8 cellular contexts compared by ENCODE assay signal in the genomic region with DNA sequence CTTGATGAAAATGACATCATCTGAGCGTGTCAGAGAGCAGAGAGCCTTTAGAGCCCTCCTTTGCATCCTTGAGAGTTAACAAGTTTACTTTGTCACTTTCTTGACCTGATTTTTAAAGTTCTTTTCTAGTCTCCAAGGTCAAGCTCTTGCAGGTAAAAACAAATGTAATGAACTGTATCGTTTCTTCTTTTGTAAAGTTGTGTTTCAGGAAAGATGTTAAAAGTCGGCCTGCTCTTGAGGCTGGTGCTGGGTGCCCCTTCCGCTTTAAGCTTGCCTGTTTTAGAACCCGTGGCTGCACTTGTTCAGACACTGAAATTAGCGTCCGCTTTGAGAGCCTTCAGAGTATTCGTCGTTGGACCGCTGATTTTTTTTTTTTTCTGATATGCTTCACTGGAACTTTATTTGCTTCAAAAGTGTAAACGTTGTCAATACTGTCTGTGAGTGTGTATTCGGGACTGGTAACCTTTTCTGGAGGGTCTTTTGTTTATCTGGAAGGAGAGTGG. TPM values are rescaled to one million over a fixed set of nuclear protein-coding genes. Genes with fewer than 3 reads are reported as not detected.
A peak's percentile ranks its signal among the peaks of the same experiment; 100 is the strongest.
DNase-seq lines count a peak whose midpoint lies in the region; ATAC-seq and TF ChIP-seq lines count a peak whose summit lies in the region.

No MANE protein-coding gene starts in this region.

- intact Hi-C loops in HCT116 (cut with micrococcal nuclease) = loop anchor here (5.0 kb wide), 1 partner anchor 68 kb away; no protein-coding TSS in a partner anchor
- intact Hi-C loops in activated B cell treated with CpG ODN at 0.5 μM for 24 hours (cut with micrococcal nuclease) = loop anchor here (1.0 to 5.0 kb wide), 6 partner anchors 11 to 1706 kb away; a partner anchor contains a TSS

- no peaks in the 10 kb centered on the region for H3K27me3 Mint-ChIP-seq in CD4-positive, CD25-positive, alpha-beta regulatory T cell
- H3K27me3 Mint-ChIP-seq in activated B cell treated with CpG ODN at 0.5 μM for 24 hours = no peaks in the 10 kb centered on the region
- H3K27me3 Mint-ChIP-seq in progenitor cell of endocrine pancreas = peaks cover 4% of the 10 kb centered on the region

- peaks cover 0 to 2% (median 0%) of the 10 kb centered on the region in 7 donors for H3K9me3 Mint-ChIP-seq in CD4-positive, CD25-positive, alpha-beta regulatory T cell
- H3K9me3 Mint-ChIP-seq in activated B cell treated with CpG ODN at 0.5 μM for 24 hours = no peaks in the 10 kb centered on the region
- no peaks in the 10 kb centered on the region for H3K9me3 Mint-ChIP-seq in progenitor cell of endocrine pancreas (ENCODE audit: low read depth)

- no peak for TF ChIP-seq RAD21 in HCT116 (IDR thresholded peaks at IDR 0.05; ENCODE audit: low read depth)

- no peaks in the 10 kb centered on the region for H4K20me1 ChIP-seq in HCT116 (ENCODE audit: insufficient read depth)

- H3K4me3 Mint-ChIP-seq in CD4-positive, CD25-positive, alpha-beta regulatory T cell = peak overlapping the region; percentile 92 to 97 (median 94)
- H3K4me3 Mint-ChIP-seq in activated B cell treated with CpG ODN at 0.5 μM for 24 hours (peak overlapping the region; percentile 93), progenitor cell of endocrine pancreas (ENCODE audit: low read depth) (peak overlapping the region; percentile 84)

- no peaks in the 10 kb centered on the region for H3K27me3 ChIP-seq in CD4-positive, CD25-positive, alpha-beta regulatory T cell (ENCODE audit: control insufficient read depth, insufficient read depth, low read length)
- H3K27me3 ChIP-seq in HCT116 (ENCODE audit: insufficient read depth, low read length) = no peaks in the 10 kb centered on the region

- no peak for TF ChIP-seq CTCF in HCT116 (IDR thresholded peaks at IDR 0.05 in 2 of 3, conservative IDR thresholded peaks at IDR 0.05 in 1 of 3; ENCODE audit: borderline replicate concordance in 1 of 3, insufficient read depth in 1 of 3, low read depth in 2 of 3, low read length in 2 of 3)
- TF ChIP-seq CTCF in activated B cell treated with CpG ODN at 0.5 μM for 24 hours (IDR thresholded peaks at IDR 0.05) = no peak
- TF ChIP-seq CTCF in progenitor cell of endocrine pancreas (IDR thresholded peaks at IDR 0.05; ENCODE audit: unreplicated experiment) = no peak

- H3K36me3 Mint-ChIP-seq in CD4-positive, CD25-positive, alpha-beta regulatory T cell = no peaks in the 10 kb centered on the region
- peaks cover 12% of the 10 kb centered on the region for H3K36me3 Mint-ChIP-seq in activated B cell treated with CpG ODN at 0.5 μM for 24 hours (ENCODE audit: low read depth)
- no peaks in the 10 kb centered on the region for H3K36me3 Mint-ChIP-seq in progenitor cell of endocrine pancreas (ENCODE audit: insufficient read depth)

- H3K9ac ChIP-seq in HCT116 (ENCODE audit: low read length) = peak overlapping the region; percentile 85

- RAD21 ChIA-PET in HCT116 (lab: Charles Lee; ENCODE audit: low non-redundant PET in 1 of 2, low total read pairs in 2 of 2, uncharacterized antibody in 2 of 2, unreplicated experiment in 2 of 2) = interaction anchor here in 1 of 2 experiments (1.1 kb wide), 1 partner anchor 85 kb away, joined by 3 read pairs; no protein-coding TSS in a partner anchor

- peaks cover 26% of the 10 kb centered on the region for H3K4me1 ChIP-seq in CD4-positive, CD25-positive, alpha-beta regulatory T cell (ENCODE audit: control insufficient read depth, insufficient read depth, low read length, poor library complexity, severe bottlenecking)
- peaks cover 16 to 31% of the 10 kb centered on the region in 2 experiments for H3K4me1 ChIP-seq in HCT116 (ENCODE audit: control insufficient read depth in 1 of 2, insufficient read depth in 2 of 2, low read length in 2 of 2)

- no peaks in the 10 kb centered on the region for H3K9me3 ChIP-seq in CD4-positive, CD25-positive, alpha-beta regulatory T cell (ENCODE audit: control insufficient read depth in 2 of 2, low read length in 2 of 2)
- no peaks in the 10 kb centered on the region for H3K9me3 ChIP-seq in HCT116 (ENCODE audit: control insufficient read depth in 1 of 2, insufficient read depth in 1 of 2, low read depth in 1 of 2, low read length in 2 of 2)

- H3K4me2 ChIP-seq in HCT116 (ENCODE audit: low read length) = peak overlapping the region; percentile 94

- no TSS peak for BruUV-seq in HCT116 (replicated peaks; lab: Mats Ljungman, UMichigan)

- H3K79me2 ChIP-seq in HCT116 (ENCODE audit: insufficient read depth, low read length) = peaks cover 55% of the 10 kb centered on the region

- no peak for TF ChIP-seq POLR2A in HCT116 (IDR thresholded peaks at IDR 0.05; ENCODE audit: borderline replicate concordance, extremely low read depth, insufficient read depth, insufficient read length)

- no peak overlapping the region for H3K27ac ChIP-seq in CD4-positive, CD25-positive, alpha-beta regulatory T cell (ENCODE audit: insufficient read depth, low read length, poor library complexity, severe bottlenecking)
- peak overlapping the region; percentile 77; the same call in 1 of the 2 replicates for H3K27ac ChIP-seq in HCT116 (ENCODE audit: low read depth, low read length)

- no peaks in the 10 kb centered on the region for H3K9me2 ChIP-seq in HCT116 (ENCODE audit: insufficient read depth)

- H3K36me3 ChIP-seq in CD4-positive, CD25-positive, alpha-beta regulatory T cell (ENCODE audit: control insufficient read depth, insufficient read depth, low read length) = no peaks in the 10 kb centered on the region
- no peaks in the 10 kb centered on the region for H3K36me3 ChIP-seq in HCT116 (ENCODE audit: control insufficient read depth in 1 of 2, insufficient read depth in 2 of 2, low read length in 2 of 2)

- peaks cover 11 to 47% (median 33%) of the 10 kb centered on the region in 4 donors for H3K4me1 Mint-ChIP-seq in CD4-positive, CD25-positive, alpha-beta regulatory T cell
- peaks cover 63% of the 10 kb centered on the region for H3K4me1 Mint-ChIP-seq in activated B cell treated with CpG ODN at 0.5 μM for 24 hours
- H3K4me1 Mint-ChIP-seq in progenitor cell of endocrine pancreas (ENCODE audit: low read depth) = peaks cover 9% of the 10 kb centered on the region

- DNase-seq in CD4-positive, CD25-positive, alpha-beta regulatory T cell = peak in 1 of 3 donors; percentile 58
- DNase-seq in HCT116 (ENCODE audit: low read depth, low spot score) = no peak
- no peak for DNase-seq in activated B cell treated with CpG ODN at 0.5 μM for 24 hours
- peak; percentile 28 for DNase-seq in glomerular visceral epithelial cell (ENCODE audit: extremely low spot score)
- no peak for DNase-seq in progenitor cell of endocrine pancreas (ENCODE audit: low spot score, unreplicated experiment)

- peak overlapping the region; percentile 85 to 92 (median 89) for H3K27ac Mint-ChIP-seq in CD4-positive, CD25-positive, alpha-beta regulatory T cell
- peak overlapping the region; percentile 94 for H3K27ac Mint-ChIP-seq in activated B cell treated with CpG ODN at 0.5 μM for 24 hours
- peak overlapping the region; percentile 91 for H3K27ac Mint-ChIP-seq in progenitor cell of endocrine pancreas

- CTCF ChIA-PET in HCT116 (lab: Charles Lee) = no interaction called here
- CTCF ChIA-PET in activated B cell treated with CpG ODN at 0.5 μM for 24 hours (lab: Charles Lee) = interaction anchor here (1.0 to 3.5 kb wide), 3 partner anchors 66 to 84 kb away, joined by 5 to 33 read pairs (median 5); no protein-coding TSS in a partner anchor

- POLR2A ChIA-PET in HCT116 (lab: Charles Lee) = no interaction called here
- POLR2A ChIA-PET in activated B cell treated with CpG ODN at 0.5 μM for 24 hours (lab: Charles Lee) = interaction anchor here (0.7 to 3.0 kb wide), 19 partner anchors 11 to 177 kb away, joined by 3 to 28 read pairs (median 8); a partner anchor contains a TSS

- no peak for ATAC-seq in CD4-positive, CD25-positive, alpha-beta regulatory T cell (ENCODE audit: low read depth in 2 of 2)
- ATAC-seq in HCT116 (no peak), activated B cell treated with CpG ODN at 0.5 μM for 24 hours (ENCODE audit: low read depth) (peak; percentile 7), GM21526 (IDR thresholded peaks at IDR 0.05; ENCODE audit: low FRiP score, unreplicated experiment) (no peak), HG03442 (IDR thresholded peaks at IDR 0.05; ENCODE audit: unreplicated experiment) (no peak), GM21619 (IDR thresholded peaks at IDR 0.05; ENCODE audit: unreplicated experiment) (no peak)

- H3K4me3 ChIP-seq in CD4-positive, CD25-positive, alpha-beta regulatory T cell (ENCODE audit: low read depth, low read length) = peak overlapping the region; percentile 80
- H3K4me3 ChIP-seq in HCT116 (replicated peaks in 1 of 2; ENCODE audit: low read depth in 1 of 2, low read length in 2 of 2) = peak overlapping the region; percentile 65 to 81

- H2AFZ ChIP-seq in HCT116 (ENCODE audit: low read depth, low read length, poor library complexity, severe bottlenecking) = no peak overlapping the region

TF ChIP-seq in HCT116, 20 proteins besides CTCF, POLR2A, EP300 and RAD21 (continues in another document):
- TF ChIP-seq SP1 (IDR thresholded peaks at IDR 0.05; ENCODE audit: low read depth) = no peak
- no peak for TF ChIP-seq TCF7L2 (IDR thresholded peaks at IDR 0.05; ENCODE audit: borderline replicate concordance, extremely low read depth, insufficient read depth, insufficient read length)
- TF ChIP-seq ZNF274 (IDR thresholded peaks at IDR 0.05; ENCODE audit: low read depth, low read length) = no peak
- no peak for TF ChIP-seq SIN3A (IDR thresholded peaks at IDR 0.05; ENCODE audit: low read depth)
- no peak for TF ChIP-seq ZFX (IDR thresholded peaks at IDR 0.05)
- no peak for TF ChIP-seq EGR1 (IDR thresholded peaks at IDR 0.05; ENCODE audit: low read depth)
- TF ChIP-seq, protein P1, sequence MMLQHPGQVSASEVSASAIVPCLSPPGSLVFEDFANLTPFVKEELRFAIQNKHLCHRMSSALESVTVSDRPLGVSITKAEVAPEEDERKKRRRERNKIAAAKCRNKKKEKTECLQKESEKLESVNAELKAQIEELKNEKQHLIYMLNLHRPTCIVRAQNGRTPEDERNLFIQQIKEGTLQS (IDR thresholded peaks at IDR 0.05) = no peak

RNA-seq across cellular contexts. Expression of a gene that starts 52.6 kb away (rescaled TPM):
- 27.2 TPM for total RNA-seq in CD4-positive, CD25-positive, alpha-beta regulatory T cell
- polyA plus RNA-seq in CD4-positive, CD25-positive, alpha-beta regulatory T cell = 10 to 100 TPM in 2 of 4 donors, 1 to 10 TPM in 2; 9.3 to 14.3 (median 10.3) TPM
- total RNA-seq in HCT116 (2021; ENCODE audit: unreplicated experiment) (6.3 TPM), activated B cell treated with CpG ODN at 0.5 μM for 24 hours (16.8 and 18.6 TPM in 2 replicates), progenitor cell of endocrine pancreas (14.2 and 22.0 TPM in 2 replicates)
- 1.3 TPM in 2 replicates for polyA plus RNA-seq in HCT116 (2012)
